ENCODE assay signal across 1 cellular context in the genomic region with DNA sequence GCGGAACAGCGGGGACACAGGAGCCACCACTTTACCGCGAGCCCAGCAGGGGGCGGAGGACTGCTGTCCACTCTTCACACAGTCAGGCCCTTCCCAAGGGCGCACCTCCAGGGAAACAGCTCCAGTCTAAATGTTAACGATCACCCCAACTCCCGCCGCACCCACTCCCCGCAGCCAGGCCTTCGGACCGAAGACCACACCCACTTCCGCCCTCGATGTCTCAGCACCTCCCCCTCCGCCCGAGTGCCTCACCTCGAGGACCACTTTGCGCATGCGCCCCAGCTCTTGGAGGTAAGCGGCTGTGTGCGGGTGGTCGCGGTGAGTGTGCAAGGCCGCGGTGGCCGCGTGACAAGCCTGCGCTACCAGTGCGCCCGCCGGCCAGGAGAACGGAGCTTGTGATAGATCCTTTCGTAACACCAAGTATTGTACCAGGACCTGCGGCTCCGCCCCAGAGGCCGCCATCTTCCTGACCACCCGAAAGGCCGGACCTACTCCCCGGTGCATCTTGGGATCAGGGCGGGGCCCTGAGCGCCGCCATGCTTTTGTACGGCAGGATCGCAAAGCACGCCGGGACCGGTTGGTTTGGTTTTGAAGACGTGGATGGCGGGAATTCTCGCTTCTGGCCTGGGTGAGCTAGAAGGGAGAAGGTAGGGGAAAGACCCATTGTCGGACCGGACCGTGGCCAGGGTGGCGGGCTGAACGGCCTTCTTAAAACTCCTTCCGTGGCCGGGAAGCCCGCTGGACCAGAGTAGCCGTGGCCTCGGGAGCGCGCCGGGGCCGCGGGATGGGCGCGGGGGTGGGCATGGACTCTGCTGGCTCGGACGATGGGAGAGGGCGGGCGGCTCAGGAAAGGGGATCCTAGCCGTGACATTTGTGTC.
TF ChIP-seq lines count a peak whose summit lies in the region.

A gene with protein sequence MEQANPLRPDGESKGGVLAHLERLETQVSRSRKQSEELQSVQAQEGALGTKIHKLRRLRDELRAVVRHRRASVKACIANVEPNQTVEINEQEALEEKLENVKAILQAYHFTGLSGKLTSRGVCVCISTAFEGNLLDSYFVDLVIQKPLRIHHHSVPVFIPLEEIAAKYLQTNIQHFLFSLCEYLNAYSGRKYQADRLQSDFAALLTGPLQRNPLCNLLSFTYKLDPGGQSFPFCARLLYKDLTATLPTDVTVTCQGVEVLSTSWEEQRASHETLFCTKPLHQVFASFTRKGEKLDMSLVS (plus strand): TSS at position 552 of the 878 bp plus-strand sequence. CDS start 495 bp downstream, outside the sequence.
A gene with protein sequence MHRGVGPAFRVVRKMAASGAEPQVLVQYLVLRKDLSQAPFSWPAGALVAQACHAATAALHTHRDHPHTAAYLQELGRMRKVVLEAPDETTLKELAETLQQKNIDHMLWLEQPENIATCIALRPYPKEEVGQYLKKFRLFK (minus strand): TSS at position 518 of the 878 bp plus-strand sequence. CDS start 14 bp downstream, at position 504.

TF ChIP-seq in HepG2, 621 proteins besides CTCF, POLR2A, EP300 and RAD21 (continued from another document and continues in another):
- TF ChIP-seq, protein P1, sequence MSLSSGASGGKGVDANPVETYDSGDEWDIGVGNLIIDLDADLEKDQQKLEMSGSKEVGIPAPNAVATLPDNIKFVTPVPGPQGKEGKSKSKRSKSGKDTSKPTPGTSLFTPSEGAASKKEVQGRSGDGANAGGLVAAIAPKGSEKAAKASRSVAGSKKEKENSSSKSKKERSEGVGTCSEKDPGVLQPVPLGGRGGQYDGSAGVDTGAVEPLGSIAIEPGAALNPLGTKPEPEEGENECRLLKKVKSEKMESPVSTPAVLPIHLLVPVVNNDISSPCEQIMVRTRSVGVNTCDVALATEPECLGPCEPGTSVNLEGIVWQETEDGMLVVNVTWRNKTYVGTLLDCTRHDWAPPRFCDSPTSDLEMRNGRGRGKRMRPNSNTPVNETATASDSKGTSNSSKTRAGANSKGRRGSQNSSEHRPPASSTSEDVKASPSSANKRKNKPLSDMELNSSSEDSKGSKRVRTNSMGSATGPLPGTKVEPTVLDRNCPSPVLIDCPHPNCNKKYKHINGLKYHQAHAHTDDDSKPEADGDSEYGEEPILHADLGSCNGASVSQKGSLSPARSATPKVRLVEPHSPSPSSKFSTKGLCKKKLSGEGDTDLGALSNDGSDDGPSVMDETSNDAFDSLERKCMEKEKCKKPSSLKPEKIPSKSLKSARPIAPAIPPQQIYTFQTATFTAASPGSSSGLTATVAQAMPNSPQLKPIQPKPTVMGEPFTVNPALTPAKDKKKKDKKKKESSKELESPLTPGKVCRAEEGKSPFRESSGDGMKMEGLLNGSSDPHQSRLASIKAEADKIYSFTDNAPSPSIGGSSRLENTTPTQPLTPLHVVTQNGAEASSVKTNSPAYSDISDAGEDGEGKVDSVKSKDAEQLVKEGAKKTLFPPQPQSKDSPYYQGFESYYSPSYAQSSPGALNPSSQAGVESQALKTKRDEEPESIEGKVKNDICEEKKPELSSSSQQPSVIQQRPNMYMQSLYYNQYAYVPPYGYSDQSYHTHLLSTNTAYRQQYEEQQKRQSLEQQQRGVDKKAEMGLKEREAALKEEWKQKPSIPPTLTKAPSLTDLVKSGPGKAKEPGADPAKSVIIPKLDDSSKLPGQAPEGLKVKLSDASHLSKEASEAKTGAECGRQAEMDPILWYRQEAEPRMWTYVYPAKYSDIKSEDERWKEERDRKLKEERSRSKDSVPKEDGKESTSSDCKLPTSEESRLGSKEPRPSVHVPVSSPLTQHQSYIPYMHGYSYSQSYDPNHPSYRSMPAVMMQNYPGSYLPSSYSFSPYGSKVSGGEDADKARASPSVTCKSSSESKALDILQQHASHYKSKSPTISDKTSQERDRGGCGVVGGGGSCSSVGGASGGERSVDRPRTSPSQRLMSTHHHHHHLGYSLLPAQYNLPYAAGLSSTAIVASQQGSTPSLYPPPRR (CRISPR knock-in tag; IDR thresholded peaks at IDR 0.05; ENCODE audit: borderline replicate concordance): peak; percentile 71
- TF ChIP-seq ZNF33B (CRISPR knock-in tag; IDR thresholded peaks at IDR 0.05): no peak
- TF ChIP-seq ZNF614 (CRISPR knock-in tag; IDR thresholded peaks at IDR 0.05; ENCODE audit: borderline replicate concordance): peak; percentile 86; the same call in 1 of the 2 replicates
- TF ChIP-seq GTF2F1 (IDR thresholded peaks at IDR 0.05; ENCODE audit: low read length): 0 out of 2 replicates have a peak, but pooled peaks have one; percentile 68
- peak; percentile 79 for TF ChIP-seq ZBTB38 (CRISPR knock-in tag; IDR thresholded peaks at IDR 0.05)
- no peak for TF ChIP-seq MTF1 (CRISPR knock-in tag; IDR thresholded peaks at IDR 0.05)
- TF ChIP-seq TAF15 (IDR thresholded peaks at IDR 0.05; ENCODE audit: low read depth, low read length, poor library complexity, severe bottlenecking): peak; percentile 19
- TF ChIP-seq ZNF441 (CRISPR knock-in tag; IDR thresholded peaks at IDR 0.05; ENCODE audit: borderline replicate concordance): peak; percentile 51; the same call in 1 of the 2 replicates
- peak; percentile 77; the same call in 1 of the 2 replicates for TF ChIP-seq TP53 (CRISPR knock-in tag; conservative IDR thresholded peaks at IDR 0.05)
- no peak for TF ChIP-seq ATF1 (CRISPR knock-in tag; IDR thresholded peaks at IDR 0.05)
- peak; percentile 89 for TF ChIP-seq ZSCAN31 (CRISPR knock-in tag; IDR thresholded peaks at IDR 0.05; ENCODE audit: low read depth)
- no peak for TF ChIP-seq CHD2 (IDR thresholded peaks at IDR 0.05; ENCODE audit: low read depth, low read length)
- TF ChIP-seq HNRNPLL (IDR thresholded peaks at IDR 0.05; ENCODE audit: low read depth, low read length, poor library complexity, severe bottlenecking): peak; percentile 87
- TF ChIP-seq, protein P2, sequence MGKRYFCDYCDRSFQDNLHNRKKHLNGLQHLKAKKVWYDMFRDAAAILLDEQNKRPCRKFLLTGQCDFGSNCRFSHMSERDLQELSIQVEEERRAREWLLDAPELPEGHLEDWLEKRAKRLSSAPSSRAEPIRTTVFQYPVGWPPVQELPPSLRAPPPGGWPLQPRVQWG (CRISPR knock-in tag; IDR thresholded peaks at IDR 0.05; ENCODE audit: borderline replicate concordance, low read depth): no peak
- TF ChIP-seq ZFP36 (IDR thresholded peaks at IDR 0.05; ENCODE audit: borderline replicate concordance, low read depth, low read length, partially characterized antibody): peak; percentile 16
- 0 out of 2 replicates have a peak, but pooled peaks have one; percentile 57 for TF ChIP-seq STAT5B (CRISPR knock-in tag; IDR thresholded peaks at IDR 0.05)
- no peak for TF ChIP-seq MLLT10 (CRISPR knock-in tag; IDR thresholded peaks at IDR 0.05)
- TF ChIP-seq SNAI1 (CRISPR knock-in tag; IDR thresholded peaks at IDR 0.05; ENCODE audit: borderline replicate concordance): no peak; the same call in 1 of the 2 replicates
- TF ChIP-seq SSRP1 (CRISPR knock-in tag; IDR thresholded peaks at IDR 0.05): no peak
- TF ChIP-seq, protein P3, sequence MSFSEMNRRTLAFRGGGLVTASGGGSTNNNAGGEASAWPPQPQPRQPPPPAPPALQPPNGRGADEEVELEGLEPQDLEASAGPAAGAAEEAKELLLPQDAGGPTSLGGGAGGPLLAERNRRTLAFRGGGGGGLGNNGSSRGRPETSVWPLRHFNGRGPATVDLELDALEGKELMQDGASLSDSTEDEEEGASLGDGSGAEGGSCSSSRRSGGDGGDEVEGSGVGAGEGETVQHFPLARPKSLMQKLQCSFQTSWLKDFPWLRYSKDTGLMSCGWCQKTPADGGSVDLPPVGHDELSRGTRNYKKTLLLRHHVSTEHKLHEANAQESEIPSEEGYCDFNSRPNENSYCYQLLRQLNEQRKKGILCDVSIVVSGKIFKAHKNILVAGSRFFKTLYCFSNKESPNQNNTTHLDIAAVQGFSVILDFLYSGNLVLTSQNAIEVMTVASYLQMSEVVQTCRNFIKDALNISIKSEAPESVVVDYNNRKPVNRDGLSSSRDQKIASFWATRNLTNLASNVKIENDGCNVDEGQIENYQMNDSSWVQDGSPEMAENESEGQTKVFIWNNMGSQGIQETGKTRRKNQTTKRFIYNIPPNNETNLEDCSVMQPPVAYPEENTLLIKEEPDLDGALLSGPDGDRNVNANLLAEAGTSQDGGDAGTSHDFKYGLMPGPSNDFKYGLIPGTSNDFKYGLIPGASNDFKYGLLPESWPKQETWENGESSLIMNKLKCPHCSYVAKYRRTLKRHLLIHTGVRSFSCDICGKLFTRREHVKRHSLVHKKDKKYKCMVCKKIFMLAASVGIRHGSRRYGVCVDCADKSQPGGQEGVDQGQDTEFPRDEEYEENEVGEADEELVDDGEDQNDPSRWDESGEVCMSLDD (CRISPR knock-in tag; IDR thresholded peaks at IDR 0.05; ENCODE audit: borderline replicate concordance): peak; percentile 95; the same call in 1 of the 2 replicates
- TF ChIP-seq ZNF660 (CRISPR knock-in tag; IDR thresholded peaks at IDR 0.05; ENCODE audit: borderline replicate concordance, low read depth): no peak
- TF ChIP-seq, protein P4, sequence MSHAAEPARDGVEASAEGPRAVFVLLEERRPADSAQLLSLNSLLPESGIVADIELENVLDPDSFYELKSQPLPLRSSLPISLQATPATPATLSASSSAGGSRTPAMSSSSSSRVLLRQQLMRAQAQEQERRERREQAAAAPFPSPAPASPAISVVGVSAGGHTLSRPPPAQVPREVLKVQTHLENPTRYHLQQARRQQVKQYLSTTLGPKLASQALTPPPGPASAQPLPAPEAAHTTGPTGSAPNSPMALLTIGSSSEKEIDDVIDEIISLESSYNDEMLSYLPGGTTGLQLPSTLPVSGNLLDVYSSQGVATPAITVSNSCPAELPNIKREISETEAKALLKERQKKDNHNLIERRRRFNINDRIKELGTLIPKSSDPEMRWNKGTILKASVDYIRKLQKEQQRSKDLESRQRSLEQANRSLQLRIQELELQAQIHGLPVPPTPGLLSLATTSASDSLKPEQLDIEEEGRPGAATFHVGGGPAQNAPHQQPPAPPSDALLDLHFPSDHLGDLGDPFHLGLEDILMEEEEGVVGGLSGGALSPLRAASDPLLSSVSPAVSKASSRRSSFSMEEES (CRISPR knock-in tag; IDR thresholded peaks at IDR 0.05): no peak
- TF ChIP-seq FLYWCH1 (CRISPR knock-in tag; IDR thresholded peaks at IDR 0.05): peak; percentile 29; the same call in 1 of the 2 replicates
- TF ChIP-seq SIN3A (IDR thresholded peaks at IDR 0.05; ENCODE audit: borderline replicate concordance, low read depth, low read length): peak; percentile 87; the same call in 1 of the 2 replicates
- peak; percentile 91 for TF ChIP-seq MIER3 (CRISPR knock-in tag; IDR thresholded peaks at IDR 0.05; ENCODE audit: borderline replicate concordance)
- TF ChIP-seq ZNF775 (CRISPR knock-in tag; IDR thresholded peaks at IDR 0.05; ENCODE audit: borderline replicate concordance): peak; percentile 83; the same call in 1 of the 2 replicates
- peak; percentile 94; the same call in 1 of the 2 replicates for TF ChIP-seq ZNF468 (CRISPR knock-in tag; IDR thresholded peaks at IDR 0.05)
- TF ChIP-seq SIN3B (IDR thresholded peaks at IDR 0.05; ENCODE audit: low read length): peak; percentile 95
- TF ChIP-seq HMGA1 (CRISPR knock-in tag; conservative IDR thresholded peaks at IDR 0.05): no peak
- TF ChIP-seq, protein P5, sequence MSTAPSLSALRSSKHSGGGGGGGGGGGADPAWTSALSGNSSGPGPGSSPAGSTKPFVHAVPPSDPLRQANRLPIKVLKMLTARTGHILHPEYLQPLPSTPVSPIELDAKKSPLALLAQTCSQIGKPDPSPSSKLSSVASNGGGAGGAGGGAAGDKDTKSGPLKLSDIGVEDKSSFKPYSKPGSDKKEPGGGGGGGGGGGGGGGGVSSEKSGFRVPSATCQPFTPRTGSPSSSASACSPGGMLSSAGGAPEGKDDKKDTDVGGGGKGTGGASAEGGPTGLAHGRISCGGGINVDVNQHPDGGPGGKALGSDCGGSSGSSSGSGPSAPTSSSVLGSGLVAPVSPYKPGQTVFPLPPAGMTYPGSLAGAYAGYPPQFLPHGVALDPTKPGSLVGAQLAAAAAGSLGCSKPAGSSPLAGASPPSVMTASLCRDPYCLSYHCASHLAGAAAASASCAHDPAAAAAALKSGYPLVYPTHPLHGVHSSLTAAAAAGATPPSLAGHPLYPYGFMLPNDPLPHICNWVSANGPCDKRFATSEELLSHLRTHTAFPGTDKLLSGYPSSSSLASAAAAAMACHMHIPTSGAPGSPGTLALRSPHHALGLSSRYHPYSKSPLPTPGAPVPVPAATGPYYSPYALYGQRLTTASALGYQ (CRISPR knock-in tag; IDR thresholded peaks at IDR 0.05): peak; percentile 74; the same call in 1 of the 2 replicates
- peak; percentile 44 for TF ChIP-seq TBL1XR1 (IDR thresholded peaks at IDR 0.05; ENCODE audit: borderline replicate concordance, low read length, partially characterized antibody)
- TF ChIP-seq, protein P6, sequence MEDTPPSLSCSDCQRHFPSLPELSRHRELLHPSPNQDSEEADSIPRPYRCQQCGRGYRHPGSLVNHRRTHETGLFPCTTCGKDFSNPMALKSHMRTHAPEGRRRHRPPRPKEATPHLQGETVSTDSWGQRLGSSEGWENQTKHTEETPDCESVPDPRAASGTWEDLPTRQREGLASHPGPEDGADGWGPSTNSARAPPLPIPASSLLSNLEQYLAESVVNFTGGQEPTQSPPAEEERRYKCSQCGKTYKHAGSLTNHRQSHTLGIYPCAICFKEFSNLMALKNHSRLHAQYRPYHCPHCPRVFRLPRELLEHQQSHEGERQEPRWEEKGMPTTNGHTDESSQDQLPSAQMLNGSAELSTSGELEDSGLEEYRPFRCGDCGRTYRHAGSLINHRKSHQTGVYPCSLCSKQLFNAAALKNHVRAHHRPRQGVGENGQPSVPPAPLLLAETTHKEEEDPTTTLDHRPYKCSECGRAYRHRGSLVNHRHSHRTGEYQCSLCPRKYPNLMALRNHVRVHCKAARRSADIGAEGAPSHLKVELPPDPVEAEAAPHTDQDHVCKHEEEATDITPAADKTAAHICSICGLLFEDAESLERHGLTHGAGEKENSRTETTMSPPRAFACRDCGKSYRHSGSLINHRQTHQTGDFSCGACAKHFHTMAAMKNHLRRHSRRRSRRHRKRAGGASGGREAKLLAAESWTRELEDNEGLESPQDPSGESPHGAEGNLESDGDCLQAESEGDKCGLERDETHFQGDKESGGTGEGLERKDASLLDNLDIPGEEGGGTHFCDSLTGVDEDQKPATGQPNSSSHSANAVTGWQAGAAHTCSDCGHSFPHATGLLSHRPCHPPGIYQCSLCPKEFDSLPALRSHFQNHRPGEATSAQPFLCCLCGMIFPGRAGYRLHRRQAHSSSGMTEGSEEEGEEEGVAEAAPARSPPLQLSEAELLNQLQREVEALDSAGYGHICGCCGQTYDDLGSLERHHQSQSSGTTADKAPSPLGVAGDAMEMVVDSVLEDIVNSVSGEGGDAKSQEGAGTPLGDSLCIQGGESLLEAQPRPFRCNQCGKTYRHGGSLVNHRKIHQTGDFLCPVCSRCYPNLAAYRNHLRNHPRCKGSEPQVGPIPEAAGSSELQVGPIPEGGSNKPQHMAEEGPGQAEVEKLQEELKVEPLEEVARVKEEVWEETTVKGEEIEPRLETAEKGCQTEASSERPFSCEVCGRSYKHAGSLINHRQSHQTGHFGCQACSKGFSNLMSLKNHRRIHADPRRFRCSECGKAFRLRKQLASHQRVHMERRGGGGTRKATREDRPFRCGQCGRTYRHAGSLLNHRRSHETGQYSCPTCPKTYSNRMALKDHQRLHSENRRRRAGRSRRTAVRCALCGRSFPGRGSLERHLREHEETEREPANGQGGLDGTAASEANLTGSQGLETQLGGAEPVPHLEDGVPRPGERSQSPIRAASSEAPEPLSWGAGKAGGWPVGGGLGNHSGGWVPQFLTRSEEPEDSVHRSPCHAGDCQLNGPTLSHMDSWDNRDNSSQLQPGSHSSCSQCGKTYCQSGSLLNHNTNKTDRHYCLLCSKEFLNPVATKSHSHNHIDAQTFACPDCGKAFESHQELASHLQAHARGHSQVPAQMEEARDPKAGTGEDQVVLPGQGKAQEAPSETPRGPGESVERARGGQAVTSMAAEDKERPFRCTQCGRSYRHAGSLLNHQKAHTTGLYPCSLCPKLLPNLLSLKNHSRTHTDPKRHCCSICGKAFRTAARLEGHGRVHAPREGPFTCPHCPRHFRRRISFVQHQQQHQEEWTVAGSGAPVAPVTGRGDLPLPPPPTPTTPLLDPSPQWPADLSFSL (CRISPR knock-in tag; IDR thresholded peaks at IDR 0.05): 0 out of 2 replicates have a peak, but pooled peaks have one; percentile 40
- peak; percentile 5; the same call in 1 of the 2 replicates for TF ChIP-seq FOXA3 (CRISPR knock-in tag; IDR thresholded peaks at IDR 0.05)
